ENCODE assay signal across 1 cellular context in the genomic region with DNA sequence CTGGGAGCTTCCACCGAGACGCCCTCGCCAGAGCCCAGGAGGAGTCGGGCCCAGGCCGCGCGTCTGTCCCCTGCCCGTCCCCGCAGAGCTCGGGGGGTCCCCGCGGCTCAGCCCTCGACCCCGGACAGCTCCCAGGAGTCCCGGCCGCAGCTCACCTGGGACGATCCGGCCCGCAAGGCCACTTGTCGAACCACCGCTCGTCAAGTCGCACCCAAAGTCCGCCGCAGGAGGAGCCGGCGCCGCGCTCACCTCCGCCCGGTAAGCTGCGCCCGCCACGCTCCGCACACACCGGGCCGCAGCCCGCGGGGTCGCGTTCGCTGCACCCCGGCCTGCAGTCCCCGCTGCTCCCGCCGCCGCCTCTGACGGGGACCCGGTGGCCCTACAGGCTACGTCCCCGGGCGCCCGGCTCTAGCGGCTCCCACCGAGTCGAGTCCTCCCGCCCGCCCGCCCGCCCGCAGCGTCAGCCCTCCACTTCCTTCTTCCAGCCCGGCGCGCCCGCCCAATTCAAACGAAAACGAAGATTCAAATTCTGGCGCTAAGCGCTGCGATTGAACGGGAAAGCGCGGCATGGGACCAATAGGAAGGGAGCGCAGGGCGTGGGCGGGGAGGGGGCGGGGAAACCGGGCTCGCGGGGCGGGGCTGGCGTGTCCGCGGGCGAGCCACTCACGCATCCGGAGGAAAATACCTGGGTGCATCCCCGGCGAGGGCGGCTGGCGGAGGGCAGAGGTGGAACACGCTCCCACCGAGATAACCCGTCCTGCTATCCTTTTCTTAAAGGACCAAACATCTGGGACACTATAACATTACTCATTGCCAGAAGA.
TF ChIP-seq lines count a peak whose summit lies in the region.

A gene with protein sequence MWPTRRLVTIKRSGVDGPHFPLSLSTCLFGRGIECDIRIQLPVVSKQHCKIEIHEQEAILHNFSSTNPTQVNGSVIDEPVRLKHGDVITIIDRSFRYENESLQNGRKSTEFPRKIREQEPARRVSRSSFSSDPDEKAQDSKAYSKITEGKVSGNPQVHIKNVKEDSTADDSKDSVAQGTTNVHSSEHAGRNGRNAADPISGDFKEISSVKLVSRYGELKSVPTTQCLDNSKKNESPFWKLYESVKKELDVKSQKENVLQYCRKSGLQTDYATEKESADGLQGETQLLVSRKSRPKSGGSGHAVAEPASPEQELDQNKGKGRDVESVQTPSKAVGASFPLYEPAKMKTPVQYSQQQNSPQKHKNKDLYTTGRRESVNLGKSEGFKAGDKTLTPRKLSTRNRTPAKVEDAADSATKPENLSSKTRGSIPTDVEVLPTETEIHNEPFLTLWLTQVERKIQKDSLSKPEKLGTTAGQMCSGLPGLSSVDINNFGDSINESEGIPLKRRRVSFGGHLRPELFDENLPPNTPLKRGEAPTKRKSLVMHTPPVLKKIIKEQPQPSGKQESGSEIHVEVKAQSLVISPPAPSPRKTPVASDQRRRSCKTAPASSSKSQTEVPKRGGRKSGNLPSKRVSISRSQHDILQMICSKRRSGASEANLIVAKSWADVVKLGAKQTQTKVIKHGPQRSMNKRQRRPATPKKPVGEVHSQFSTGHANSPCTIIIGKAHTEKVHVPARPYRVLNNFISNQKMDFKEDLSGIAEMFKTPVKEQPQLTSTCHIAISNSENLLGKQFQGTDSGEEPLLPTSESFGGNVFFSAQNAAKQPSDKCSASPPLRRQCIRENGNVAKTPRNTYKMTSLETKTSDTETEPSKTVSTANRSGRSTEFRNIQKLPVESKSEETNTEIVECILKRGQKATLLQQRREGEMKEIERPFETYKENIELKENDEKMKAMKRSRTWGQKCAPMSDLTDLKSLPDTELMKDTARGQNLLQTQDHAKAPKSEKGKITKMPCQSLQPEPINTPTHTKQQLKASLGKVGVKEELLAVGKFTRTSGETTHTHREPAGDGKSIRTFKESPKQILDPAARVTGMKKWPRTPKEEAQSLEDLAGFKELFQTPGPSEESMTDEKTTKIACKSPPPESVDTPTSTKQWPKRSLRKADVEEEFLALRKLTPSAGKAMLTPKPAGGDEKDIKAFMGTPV (N-terminal part only) (minus strand): TSS at position 480 of the 821 bp plus-strand sequence. CDS start 756 bp downstream, outside the sequence.

TF ChIP-seq in WTC11, 78 proteins besides CTCF, POLR2A, EP300 and RAD21 (continued from another document):
- TF ChIP-seq, protein P1, sequence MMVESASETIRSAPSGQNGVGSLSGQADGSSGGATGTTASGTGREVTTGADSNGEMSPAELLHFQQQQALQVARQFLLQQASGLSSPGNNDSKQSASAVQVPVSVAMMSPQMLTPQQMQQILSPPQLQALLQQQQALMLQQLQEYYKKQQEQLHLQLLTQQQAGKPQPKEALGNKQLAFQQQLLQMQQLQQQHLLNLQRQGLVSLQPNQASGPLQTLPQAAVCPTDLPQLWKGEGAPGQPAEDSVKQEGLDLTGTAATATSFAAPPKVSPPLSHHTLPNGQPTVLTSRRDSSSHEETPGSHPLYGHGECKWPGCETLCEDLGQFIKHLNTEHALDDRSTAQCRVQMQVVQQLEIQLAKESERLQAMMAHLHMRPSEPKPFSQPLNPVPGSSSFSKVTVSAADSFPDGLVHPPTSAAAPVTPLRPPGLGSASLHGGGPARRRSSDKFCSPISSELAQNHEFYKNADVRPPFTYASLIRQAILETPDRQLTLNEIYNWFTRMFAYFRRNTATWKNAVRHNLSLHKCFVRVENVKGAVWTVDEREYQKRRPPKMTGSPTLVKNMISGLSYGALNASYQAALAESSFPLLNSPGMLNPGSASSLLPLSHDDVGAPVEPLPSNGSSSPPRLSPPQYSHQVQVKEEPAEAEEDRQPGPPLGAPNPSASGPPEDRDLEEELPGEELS (CRISPR knock-in tag; IDR thresholded peaks at IDR 0.05): no peak
- no peak for TF ChIP-seq CREM (CRISPR knock-in tag; IDR thresholded peaks at IDR 0.05)
- 0 out of 2 replicates have a peak, but pooled peaks have one; percentile 14 for TF ChIP-seq ZNF317 (CRISPR knock-in tag; IDR thresholded peaks at IDR 0.05; ENCODE audit: borderline replicate concordance, low read depth)
- TF ChIP-seq SP1 (CRISPR knock-in tag; conservative IDR thresholded peaks at IDR 0.05): peak; percentile 65
- no peak for TF ChIP-seq ZNF232 (CRISPR knock-in tag; IDR thresholded peaks at IDR 0.05)
- no peak for TF ChIP-seq HMGA2 (CRISPR knock-in tag; IDR thresholded peaks at IDR 0.05)
